In the genomic region with DNA sequence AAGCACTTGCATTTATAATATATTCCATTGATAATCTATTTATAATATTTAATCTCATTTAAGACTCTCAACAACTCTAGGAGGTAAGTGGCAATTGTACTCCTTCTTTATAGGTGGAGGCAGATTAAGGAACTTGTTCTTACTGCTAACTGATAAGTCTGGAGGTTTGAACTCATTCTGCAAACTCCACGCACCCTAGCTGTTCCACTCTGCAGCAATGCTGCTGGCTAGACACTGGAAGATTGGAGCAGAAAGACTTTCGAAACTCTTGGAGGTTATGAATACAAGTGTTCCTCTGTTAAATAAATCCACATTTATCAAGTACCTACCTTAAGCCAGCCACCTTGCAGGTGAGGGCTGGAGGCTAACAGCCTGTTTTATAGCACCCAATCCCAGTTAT, we compare ENCODE assay signal across 8 cellular contexts. TPM values are rescaled to one million over a fixed set of nuclear protein-coding genes. Genes with fewer than 3 reads are reported as not detected.
DNase-seq lines count a peak whose midpoint lies in the region; ATAC-seq and TF ChIP-seq lines count a peak whose summit lies in the region.

No MANE protein-coding gene starts in this region.

- TF ChIP-seq CTCF in PC-9 (conservative IDR thresholded peaks at IDR 0.05) (no peak), epithelial cell of esophagus (IDR thresholded peaks at IDR 0.05; ENCODE audit: insufficient read depth, low read depth, low read length, missing control alignments) (no peak), progenitor cell of endocrine pancreas (IDR thresholded peaks at IDR 0.05; ENCODE audit: unreplicated experiment) (no peak), adrenal gland (IDR thresholded peaks at IDR 0.05) (no peak)

- 45 to 66% (median 52%) methylated on average over 2 of the region's 2 CpGs for WGBS in adrenal gland, 4 donors

- no peaks in the 10 kb centered on the region for H3K9me3 Mint-ChIP-seq in activated T-cell treated with anti-CD3 and anti-CD28 coated beads, Interleukin-2, amount 50 U/mL, for 24 hours
- H3K9me3 Mint-ChIP-seq in progenitor cell of endocrine pancreas (ENCODE audit: low read depth): no peaks in the 10 kb centered on the region

- H3K27ac ChIP-seq in PC-9 (no peak overlapping the region; the same call in 1 of the 2 replicates), adrenal gland (no peak overlapping the region)

- CTCF ChIA-PET in PC-9 (lab: Charles Lee): interaction anchor here (0.5 kb wide), 1 partner anchor 9 kb away, joined by 4 read pairs; no protein-coding TSS in a partner anchor

- peak; percentile 37 for DNase-seq in activated T-cell treated with anti-CD3 and anti-CD28 coated beads, Interleukin-2, amount 50 U/mL, for 24 hours
- DNase-seq in activated T-cell treated with anti-CD3 and anti-CD28 coated beads for 4 hours (no peak), PC-9 (no peak), epithelial cell of esophagus (ENCODE audit: low read depth) (peak; percentile 9), progenitor cell of endocrine pancreas (ENCODE audit: low spot score, unreplicated experiment) (no peak), adrenal gland (no peak), NCI-H524 treated with DMSO at 0.1 percent for 48 hours (lab: John Stamatoyannopoulos, UW) (no peak)

- peaks cover 33% of the 10 kb centered on the region for H4K20me1 ChIP-seq in PC-9 (ENCODE audit: insufficient read depth)

- no peaks in the 10 kb centered on the region for H3K27me3 ChIP-seq in PC-9 (ENCODE audit: insufficient read depth, low read depth)
- H3K27me3 ChIP-seq in adrenal gland: no peaks in the 10 kb centered on the region

- no peaks in the 10 kb centered on the region for H3K27me3 Mint-ChIP-seq in activated T-cell treated with anti-CD3 and anti-CD28 coated beads, Interleukin-2, amount 50 U/mL, for 24 hours
- no peaks in the 10 kb centered on the region for H3K27me3 Mint-ChIP-seq in progenitor cell of endocrine pancreas

- H3K9me3 ChIP-seq in PC-9 (ENCODE audit: insufficient read depth, low read depth) (no peaks in the 10 kb centered on the region), adrenal gland (replicated peaks in 1 of 3) (no peaks in the 10 kb centered on the region)

- H3K27ac Mint-ChIP-seq in activated T-cell treated with anti-CD3 and anti-CD28 coated beads, Interleukin-2, amount 50 U/mL, for 24 hours: no peak overlapping the region
- no peak overlapping the region for H3K27ac Mint-ChIP-seq in progenitor cell of endocrine pancreas

- H3K79me2 ChIP-seq in PC-9 (ENCODE audit: low read depth): peaks cover 43% of the 10 kb centered on the region

- H3F3A ChIP-seq in PC-9 (ENCODE audit: insufficient read depth, low read depth): no peaks in the 10 kb centered on the region

- TF ChIP-seq POLR2A in adrenal gland (IDR thresholded peaks at IDR 0.05): no peak

- no peak for ATAC-seq in GM19455 (IDR thresholded peaks at IDR 0.05; ENCODE audit: unreplicated experiment)

- H2AFZ ChIP-seq in PC-9: peak overlapping the region; percentile 94

- H3K9me2 ChIP-seq in PC-9 (ENCODE audit: insufficient read depth): 0 out of 2 replicates have a peak, but pooled peaks cover 3% of the 10 kb centered on the region

- TSS peak; percentile 69 for BruUV-seq in PC-9 (replicated peaks; lab: Mats Ljungman, UMichigan)

- POLR2A ChIA-PET in PC-9 (lab: Charles Lee; ENCODE audit: unreplicated experiment): no interaction called here

- H3K36me3 ChIP-seq in PC-9 (ENCODE audit: low read depth) (no peaks in the 10 kb centered on the region), adrenal gland (replicated peaks in 1 of 2) (no peaks in the 10 kb centered on the region)

- H3K36me3 Mint-ChIP-seq in activated T-cell treated with anti-CD3 and anti-CD28 coated beads, Interleukin-2, amount 50 U/mL, for 24 hours (ENCODE audit: low read depth): peaks cover 33% of the 10 kb centered on the region
- peaks cover 3% of the 10 kb centered on the region for H3K36me3 Mint-ChIP-seq in progenitor cell of endocrine pancreas (ENCODE audit: insufficient read depth)

- H3K4me3 ChIP-seq in PC-9: peak overlapping the region; percentile 92
- peak overlapping the region; percentile 85 for H3K4me3 ChIP-seq in epithelial cell of esophagus (ENCODE audit: low read length)
- H3K4me3 ChIP-seq in adrenal gland: peak overlapping the region in 2 of 4 donors; percentile 80 to 83

- intact Hi-C loops in PC-9 (cut with micrococcal nuclease; ENCODE audit: unreplicated experiment) (loop anchor here (2.0 kb wide), 1 partner anchor 45 kb away; no protein-coding TSS in a partner anchor), adrenal gland (cut with DNase I) (no loop called here)

- H3K4me1 ChIP-seq in PC-9 (replicated peaks; ENCODE audit: insufficient read depth): peaks cover 26% of the 10 kb centered on the region
- peaks cover 15 to 37% of the 10 kb centered on the region in 2 donors for H3K4me1 ChIP-seq in adrenal gland (replicated peaks in 1 of 2)

- H3K4me2 ChIP-seq in PC-9: peak overlapping the region; percentile 85

- peak overlapping the region; percentile 98 for H3K4me3 Mint-ChIP-seq in activated T-cell treated with anti-CD3 and anti-CD28 coated beads, Interleukin-2, amount 50 U/mL, for 24 hours
- H3K4me3 Mint-ChIP-seq in progenitor cell of endocrine pancreas (ENCODE audit: low read depth): peak overlapping the region; percentile 60

- peaks cover 39% of the 10 kb centered on the region for H3K4me1 Mint-ChIP-seq in activated T-cell treated with anti-CD3 and anti-CD28 coated beads, Interleukin-2, amount 50 U/mL, for 24 hours (ENCODE audit: low read depth)
- H3K4me1 Mint-ChIP-seq in progenitor cell of endocrine pancreas (ENCODE audit: low read depth): peaks cover 19% of the 10 kb centered on the region

RNA-seq across cellular contexts. Expression of a gene that starts 0.8 kb away (rescaled TPM):
- total RNA-seq in PC-9 (2021): 129 and 131 TPM in 2 replicates
- 287 and 289 TPM in 2 replicates for total RNA-seq in progenitor cell of endocrine pancreas
- total RNA-seq in adrenal gland: 10 to 100 TPM; 39.2 to 82.5 (median 54.0) TPM
- 100 to 1,000 TPM in 1 of 3 donors, 10 to 100 TPM in 2; 35.5 to 125 (median 44.5) TPM for polyA plus RNA-seq in adrenal gland

Comparison
In these comparisons a context has a peak if more than half of its experiments do, and no peak if none do; other contexts are left out.
1. DNase-seq: peak in activated T-cell treated with anti-CD3 and anti-CD28 coated beads, Interleukin-2, amount 50 U/mL, for 24 hours (single experiment) and epithelial cell of esophagus (single experiment); none in activated T-cell treated with anti-CD3 and anti-CD28 coated beads for 4 hours (single experiment), PC-9 (0 of 2), progenitor cell of endocrine pancreas (single experiment), adrenal gland (0 of 7) and NCI-H524 treated with DMSO at 0.1 percent for 48 hours (single experiment).